Comparison of ENCODE assay signal across 2 cellular contexts in the genomic region with DNA sequence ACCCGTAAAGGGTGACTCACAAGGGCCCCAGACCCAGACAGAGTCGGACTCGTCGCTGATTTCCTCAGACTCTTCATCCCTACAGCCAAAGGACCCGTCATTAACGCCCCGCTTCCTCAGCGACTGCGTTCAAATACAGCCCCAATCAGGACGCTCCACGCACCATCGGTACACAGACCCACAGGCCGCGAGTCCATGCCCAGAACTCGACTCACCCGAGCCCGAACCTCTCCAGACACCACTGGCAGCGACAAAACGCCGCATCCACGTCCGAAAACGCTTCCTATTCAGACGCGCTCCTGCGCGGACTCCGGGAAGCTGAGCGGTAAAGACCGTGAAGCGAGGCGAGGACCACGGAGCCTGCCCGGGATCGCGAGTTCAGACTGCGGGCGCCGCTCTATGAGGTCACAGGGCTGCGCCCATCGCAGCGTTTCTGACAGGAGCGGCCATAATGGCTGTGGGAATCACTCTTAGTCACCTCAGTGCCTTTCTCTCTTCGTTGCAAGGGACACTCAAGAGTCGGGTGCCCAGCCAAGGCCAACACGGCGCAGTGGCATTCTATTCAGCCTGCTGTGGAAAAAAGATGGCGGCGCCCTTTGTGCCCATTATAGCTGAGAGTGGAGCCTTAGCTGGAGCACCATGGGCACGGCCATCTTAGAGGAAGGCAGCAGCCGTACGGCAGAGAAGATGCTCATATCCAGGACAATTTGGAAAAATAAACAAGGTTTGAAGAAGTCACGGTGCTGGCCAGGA.
TF ChIP-seq lines count a peak whose summit lies in the region.

A gene (minus strand): TSS at position 353 of the 753 bp plus-strand sequence. CDS start 2,634 bp downstream, outside the sequence.

TF ChIP-seq in HCT116, 20 proteins besides CTCF, POLR2A, EP300 and RAD21 (continued from another document):
- TF ChIP-seq, protein P1, sequence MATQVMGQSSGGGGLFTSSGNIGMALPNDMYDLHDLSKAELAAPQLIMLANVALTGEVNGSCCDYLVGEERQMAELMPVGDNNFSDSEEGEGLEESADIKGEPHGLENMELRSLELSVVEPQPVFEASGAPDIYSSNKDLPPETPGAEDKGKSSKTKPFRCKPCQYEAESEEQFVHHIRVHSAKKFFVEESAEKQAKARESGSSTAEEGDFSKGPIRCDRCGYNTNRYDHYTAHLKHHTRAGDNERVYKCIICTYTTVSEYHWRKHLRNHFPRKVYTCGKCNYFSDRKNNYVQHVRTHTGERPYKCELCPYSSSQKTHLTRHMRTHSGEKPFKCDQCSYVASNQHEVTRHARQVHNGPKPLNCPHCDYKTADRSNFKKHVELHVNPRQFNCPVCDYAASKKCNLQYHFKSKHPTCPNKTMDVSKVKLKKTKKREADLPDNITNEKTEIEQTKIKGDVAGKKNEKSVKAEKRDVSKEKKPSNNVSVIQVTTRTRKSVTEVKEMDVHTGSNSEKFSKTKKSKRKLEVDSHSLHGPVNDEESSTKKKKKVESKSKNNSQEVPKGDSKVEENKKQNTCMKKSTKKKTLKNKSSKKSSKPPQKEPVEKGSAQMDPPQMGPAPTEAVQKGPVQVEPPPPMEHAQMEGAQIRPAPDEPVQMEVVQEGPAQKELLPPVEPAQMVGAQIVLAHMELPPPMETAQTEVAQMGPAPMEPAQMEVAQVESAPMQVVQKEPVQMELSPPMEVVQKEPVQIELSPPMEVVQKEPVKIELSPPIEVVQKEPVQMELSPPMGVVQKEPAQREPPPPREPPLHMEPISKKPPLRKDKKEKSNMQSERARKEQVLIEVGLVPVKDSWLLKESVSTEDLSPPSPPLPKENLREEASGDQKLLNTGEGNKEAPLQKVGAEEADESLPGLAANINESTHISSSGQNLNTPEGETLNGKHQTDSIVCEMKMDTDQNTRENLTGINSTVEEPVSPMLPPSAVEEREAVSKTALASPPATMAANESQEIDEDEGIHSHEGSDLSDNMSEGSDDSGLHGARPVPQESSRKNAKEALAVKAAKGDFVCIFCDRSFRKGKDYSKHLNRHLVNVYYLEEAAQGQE (IDR thresholded peaks at IDR 0.05; ENCODE audit: low read depth) = no peak
- TF ChIP-seq EGR1 (IDR thresholded peaks at IDR 0.05; ENCODE audit: low read depth) (peak; percentile 64), ZFX (IDR thresholded peaks at IDR 0.05) (no peak), POLR2AphosphoS5 (IDR thresholded peaks at IDR 0.05; ENCODE audit: low read depth, low read length) (peak; percentile 73), TCF7L2 (IDR thresholded peaks at IDR 0.05; ENCODE audit: borderline replicate concordance, extremely low read depth, insufficient read depth, insufficient read length) (no peak), YY1 (IDR thresholded peaks at IDR 0.05; ENCODE audit: extremely low read depth, insufficient replicate concordance, low read depth, low read length) (peak; percentile 91), EZH2phosphoT487 (IDR thresholded peaks at IDR 0.05; ENCODE audit: borderline replicate concordance) (no peak), ZNF274 (IDR thresholded peaks at IDR 0.05; ENCODE audit: low read depth, low read length) (no peak), SRF (IDR thresholded peaks at IDR 0.05; ENCODE audit: low read depth) (peak; percentile 76), JUND (IDR thresholded peaks at IDR 0.05) (no peak)
- TF ChIP-seq, protein P2, sequence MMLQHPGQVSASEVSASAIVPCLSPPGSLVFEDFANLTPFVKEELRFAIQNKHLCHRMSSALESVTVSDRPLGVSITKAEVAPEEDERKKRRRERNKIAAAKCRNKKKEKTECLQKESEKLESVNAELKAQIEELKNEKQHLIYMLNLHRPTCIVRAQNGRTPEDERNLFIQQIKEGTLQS (IDR thresholded peaks at IDR 0.05) = no peak
TF ChIP-seq in HCT116: peak in this region for 7.

TF ChIP-seq in SK-N-SH treated with all-trans-retinoic acid at 6 μM for 48 hours, 23 proteins besides CTCF, POLR2A, EP300 and RAD21 (continued from another document):
- TF ChIP-seq, protein P3, sequence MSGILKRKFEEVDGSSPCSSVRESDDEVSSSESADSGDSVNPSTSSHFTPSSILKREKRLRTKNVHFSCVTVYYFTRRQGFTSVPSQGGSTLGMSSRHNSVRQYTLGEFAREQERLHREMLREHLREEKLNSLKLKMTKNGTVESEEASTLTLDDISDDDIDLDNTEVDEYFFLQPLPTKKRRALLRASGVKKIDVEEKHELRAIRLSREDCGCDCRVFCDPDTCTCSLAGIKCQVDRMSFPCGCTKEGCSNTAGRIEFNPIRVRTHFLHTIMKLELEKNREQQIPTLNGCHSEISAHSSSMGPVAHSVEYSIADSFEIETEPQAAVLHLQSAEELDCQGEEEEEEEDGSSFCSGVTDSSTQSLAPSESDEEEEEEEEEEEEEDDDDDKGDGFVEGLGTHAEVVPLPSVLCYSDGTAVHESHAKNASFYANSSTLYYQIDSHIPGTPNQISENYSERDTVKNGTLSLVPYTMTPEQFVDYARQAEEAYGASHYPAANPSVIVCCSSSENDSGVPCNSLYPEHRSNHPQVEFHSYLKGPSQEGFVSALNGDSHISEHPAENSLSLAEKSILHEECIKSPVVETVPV (CRISPR knock-in tag; IDR thresholded peaks at IDR 0.05) = no peak
- peak; percentile 63; the same call in 1 of the 2 replicates for TF ChIP-seq GLIS3 (CRISPR knock-in tag; IDR thresholded peaks at IDR 0.05)
